ENCODE assay signal across 26 cellular contexts in the genomic region with DNA sequence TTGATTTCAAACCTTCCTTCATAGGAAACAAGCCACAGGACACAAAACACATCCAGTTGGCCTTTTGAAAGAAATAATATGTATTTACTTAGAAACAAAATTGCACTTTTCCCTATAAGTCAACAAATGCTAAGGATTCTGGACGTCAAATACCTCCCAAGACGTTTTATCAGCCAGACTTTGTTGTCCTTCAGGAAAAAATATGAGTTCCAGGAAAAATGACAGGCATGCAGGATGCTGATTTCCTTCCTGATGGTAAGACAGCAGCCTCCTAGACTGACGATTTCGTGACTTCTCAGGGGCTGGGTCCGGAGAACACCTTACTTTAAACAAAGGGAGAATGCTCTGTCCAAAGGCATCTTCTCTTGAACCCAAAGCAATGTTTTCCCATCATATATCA.
"Had no signal": no experiment of that assay in that cellular context is flagged by ENCODE, and none has a peak within 500 bp of the region (broad histone marks: within the 10 kb centered on the region; RNA-seq: fewer than 3 reads in every experiment).

No MANE protein-coding gene starts in this region.

- H3K9me3 ChIP-seq: SJSA1 had no signal

- H3K27ac ChIP-seq: HL-60, KMS-11, SJSA1, SK-N-MC had no signal

- H3K9me3 Mint-ChIP-seq: IgD-negative memory B cell had no signal

- ATAC-seq: K562 had no signal

- H3K4me3 Mint-ChIP-seq: IgD-negative memory B cell had no signal

- H3K36me3 ChIP-seq: SJSA1 had no signal

- FAIRE-seq: HTR-8/SVneo, RCC 7860 had no signal

- H3K4me3 ChIP-seq: K562, SJSA1, SK-N-MC had no signal

- DNase-seq: MV-4-11, NCI-H1048, NCI-H1105, NCI-H1417, NCI-H1436 treated with DMSO at 0.1 percent for 48 hours, NCI-H1694 treated with DMSO at 0.1 percent for 48 hours, NCI-H1930, NCI-H2081, NCI-H2171, NCI-H226, NCI-H446, NCI-H510A, NCI-H524 treated with DMSO at 0.1 percent for 48 hours, NCI-H69, NCI-H774, Right ventricle myocardium superior, RPMI8226, SIG-M5 had no signal

- H3K27ac Mint-ChIP-seq: IgD-negative memory B cell had no signal

- H3K27me3 ChIP-seq: SJSA1 had no signal

- H3K36me3 Mint-ChIP-seq: IgD-negative memory B cell had no signal
